Comparison of ENCODE assay signal across 2 cellular contexts in the genomic region with DNA sequence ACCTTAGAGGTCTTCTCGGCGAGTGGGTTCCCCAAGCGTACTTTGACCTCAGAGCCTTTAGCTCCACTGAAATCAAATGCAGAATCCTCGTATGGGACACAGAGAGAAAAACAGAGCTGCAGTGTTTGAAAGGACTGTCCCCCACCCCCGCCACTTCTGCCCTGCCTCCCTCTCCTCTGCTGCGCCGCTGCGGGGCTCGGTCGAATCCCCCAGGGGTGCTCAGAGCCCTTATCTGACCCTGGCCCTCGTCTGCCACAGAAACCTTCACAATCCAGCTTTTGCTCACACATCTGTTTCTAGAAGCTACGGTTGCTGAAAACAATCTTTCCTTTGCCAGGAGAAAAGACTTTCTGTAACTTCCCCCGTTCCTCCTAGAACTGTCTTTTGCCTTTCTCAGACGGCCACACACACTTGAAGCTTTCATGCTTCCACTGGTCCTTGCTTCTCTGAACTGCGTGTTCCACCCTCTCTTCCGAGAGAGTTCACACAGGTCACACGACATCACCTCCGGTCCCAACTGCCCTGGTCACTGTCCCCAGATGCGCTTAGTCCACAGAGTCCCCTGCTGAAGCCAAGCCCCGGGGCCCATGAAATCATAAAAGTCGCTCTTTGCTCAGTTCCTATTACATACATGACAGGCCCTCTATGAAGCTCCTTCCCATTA.
TF ChIP-seq lines count a peak whose summit lies in the region.

No MANE protein-coding gene starts in this region.

TF ChIP-seq in GM23338, 12 proteins besides CTCF, POLR2A, EP300 and RAD21:
- no peak for TF ChIP-seq ZNF331 (CRISPR knock-in tag; IDR thresholded peaks at IDR 0.05; ENCODE audit: low read depth)
- no peak for TF ChIP-seq CREB1 (CRISPR knock-in tag; IDR thresholded peaks at IDR 0.05; ENCODE audit: low read depth)
- TF ChIP-seq POLR2AphosphoS5 (IDR thresholded peaks at IDR 0.05; ENCODE audit: low read depth) = no peak
- no peak for TF ChIP-seq STAT1 (IDR thresholded peaks at IDR 0.05; ENCODE audit: unreplicated experiment)
- TF ChIP-seq NANOG (IDR thresholded peaks at IDR 0.05; ENCODE audit: borderline replicate concordance) = no peak
- TF ChIP-seq EZH2 (IDR thresholded peaks at IDR 0.05; ENCODE audit: low read depth, unreplicated experiment) = no peak
- no peak for TF ChIP-seq EZH2phosphoT487 (IDR thresholded peaks at IDR 0.05; ENCODE audit: unreplicated experiment)
- TF ChIP-seq, protein P1, sequence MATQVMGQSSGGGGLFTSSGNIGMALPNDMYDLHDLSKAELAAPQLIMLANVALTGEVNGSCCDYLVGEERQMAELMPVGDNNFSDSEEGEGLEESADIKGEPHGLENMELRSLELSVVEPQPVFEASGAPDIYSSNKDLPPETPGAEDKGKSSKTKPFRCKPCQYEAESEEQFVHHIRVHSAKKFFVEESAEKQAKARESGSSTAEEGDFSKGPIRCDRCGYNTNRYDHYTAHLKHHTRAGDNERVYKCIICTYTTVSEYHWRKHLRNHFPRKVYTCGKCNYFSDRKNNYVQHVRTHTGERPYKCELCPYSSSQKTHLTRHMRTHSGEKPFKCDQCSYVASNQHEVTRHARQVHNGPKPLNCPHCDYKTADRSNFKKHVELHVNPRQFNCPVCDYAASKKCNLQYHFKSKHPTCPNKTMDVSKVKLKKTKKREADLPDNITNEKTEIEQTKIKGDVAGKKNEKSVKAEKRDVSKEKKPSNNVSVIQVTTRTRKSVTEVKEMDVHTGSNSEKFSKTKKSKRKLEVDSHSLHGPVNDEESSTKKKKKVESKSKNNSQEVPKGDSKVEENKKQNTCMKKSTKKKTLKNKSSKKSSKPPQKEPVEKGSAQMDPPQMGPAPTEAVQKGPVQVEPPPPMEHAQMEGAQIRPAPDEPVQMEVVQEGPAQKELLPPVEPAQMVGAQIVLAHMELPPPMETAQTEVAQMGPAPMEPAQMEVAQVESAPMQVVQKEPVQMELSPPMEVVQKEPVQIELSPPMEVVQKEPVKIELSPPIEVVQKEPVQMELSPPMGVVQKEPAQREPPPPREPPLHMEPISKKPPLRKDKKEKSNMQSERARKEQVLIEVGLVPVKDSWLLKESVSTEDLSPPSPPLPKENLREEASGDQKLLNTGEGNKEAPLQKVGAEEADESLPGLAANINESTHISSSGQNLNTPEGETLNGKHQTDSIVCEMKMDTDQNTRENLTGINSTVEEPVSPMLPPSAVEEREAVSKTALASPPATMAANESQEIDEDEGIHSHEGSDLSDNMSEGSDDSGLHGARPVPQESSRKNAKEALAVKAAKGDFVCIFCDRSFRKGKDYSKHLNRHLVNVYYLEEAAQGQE (IDR thresholded peaks at IDR 0.05; ENCODE audit: unreplicated experiment) = no peak
- TF ChIP-seq, protein P2, sequence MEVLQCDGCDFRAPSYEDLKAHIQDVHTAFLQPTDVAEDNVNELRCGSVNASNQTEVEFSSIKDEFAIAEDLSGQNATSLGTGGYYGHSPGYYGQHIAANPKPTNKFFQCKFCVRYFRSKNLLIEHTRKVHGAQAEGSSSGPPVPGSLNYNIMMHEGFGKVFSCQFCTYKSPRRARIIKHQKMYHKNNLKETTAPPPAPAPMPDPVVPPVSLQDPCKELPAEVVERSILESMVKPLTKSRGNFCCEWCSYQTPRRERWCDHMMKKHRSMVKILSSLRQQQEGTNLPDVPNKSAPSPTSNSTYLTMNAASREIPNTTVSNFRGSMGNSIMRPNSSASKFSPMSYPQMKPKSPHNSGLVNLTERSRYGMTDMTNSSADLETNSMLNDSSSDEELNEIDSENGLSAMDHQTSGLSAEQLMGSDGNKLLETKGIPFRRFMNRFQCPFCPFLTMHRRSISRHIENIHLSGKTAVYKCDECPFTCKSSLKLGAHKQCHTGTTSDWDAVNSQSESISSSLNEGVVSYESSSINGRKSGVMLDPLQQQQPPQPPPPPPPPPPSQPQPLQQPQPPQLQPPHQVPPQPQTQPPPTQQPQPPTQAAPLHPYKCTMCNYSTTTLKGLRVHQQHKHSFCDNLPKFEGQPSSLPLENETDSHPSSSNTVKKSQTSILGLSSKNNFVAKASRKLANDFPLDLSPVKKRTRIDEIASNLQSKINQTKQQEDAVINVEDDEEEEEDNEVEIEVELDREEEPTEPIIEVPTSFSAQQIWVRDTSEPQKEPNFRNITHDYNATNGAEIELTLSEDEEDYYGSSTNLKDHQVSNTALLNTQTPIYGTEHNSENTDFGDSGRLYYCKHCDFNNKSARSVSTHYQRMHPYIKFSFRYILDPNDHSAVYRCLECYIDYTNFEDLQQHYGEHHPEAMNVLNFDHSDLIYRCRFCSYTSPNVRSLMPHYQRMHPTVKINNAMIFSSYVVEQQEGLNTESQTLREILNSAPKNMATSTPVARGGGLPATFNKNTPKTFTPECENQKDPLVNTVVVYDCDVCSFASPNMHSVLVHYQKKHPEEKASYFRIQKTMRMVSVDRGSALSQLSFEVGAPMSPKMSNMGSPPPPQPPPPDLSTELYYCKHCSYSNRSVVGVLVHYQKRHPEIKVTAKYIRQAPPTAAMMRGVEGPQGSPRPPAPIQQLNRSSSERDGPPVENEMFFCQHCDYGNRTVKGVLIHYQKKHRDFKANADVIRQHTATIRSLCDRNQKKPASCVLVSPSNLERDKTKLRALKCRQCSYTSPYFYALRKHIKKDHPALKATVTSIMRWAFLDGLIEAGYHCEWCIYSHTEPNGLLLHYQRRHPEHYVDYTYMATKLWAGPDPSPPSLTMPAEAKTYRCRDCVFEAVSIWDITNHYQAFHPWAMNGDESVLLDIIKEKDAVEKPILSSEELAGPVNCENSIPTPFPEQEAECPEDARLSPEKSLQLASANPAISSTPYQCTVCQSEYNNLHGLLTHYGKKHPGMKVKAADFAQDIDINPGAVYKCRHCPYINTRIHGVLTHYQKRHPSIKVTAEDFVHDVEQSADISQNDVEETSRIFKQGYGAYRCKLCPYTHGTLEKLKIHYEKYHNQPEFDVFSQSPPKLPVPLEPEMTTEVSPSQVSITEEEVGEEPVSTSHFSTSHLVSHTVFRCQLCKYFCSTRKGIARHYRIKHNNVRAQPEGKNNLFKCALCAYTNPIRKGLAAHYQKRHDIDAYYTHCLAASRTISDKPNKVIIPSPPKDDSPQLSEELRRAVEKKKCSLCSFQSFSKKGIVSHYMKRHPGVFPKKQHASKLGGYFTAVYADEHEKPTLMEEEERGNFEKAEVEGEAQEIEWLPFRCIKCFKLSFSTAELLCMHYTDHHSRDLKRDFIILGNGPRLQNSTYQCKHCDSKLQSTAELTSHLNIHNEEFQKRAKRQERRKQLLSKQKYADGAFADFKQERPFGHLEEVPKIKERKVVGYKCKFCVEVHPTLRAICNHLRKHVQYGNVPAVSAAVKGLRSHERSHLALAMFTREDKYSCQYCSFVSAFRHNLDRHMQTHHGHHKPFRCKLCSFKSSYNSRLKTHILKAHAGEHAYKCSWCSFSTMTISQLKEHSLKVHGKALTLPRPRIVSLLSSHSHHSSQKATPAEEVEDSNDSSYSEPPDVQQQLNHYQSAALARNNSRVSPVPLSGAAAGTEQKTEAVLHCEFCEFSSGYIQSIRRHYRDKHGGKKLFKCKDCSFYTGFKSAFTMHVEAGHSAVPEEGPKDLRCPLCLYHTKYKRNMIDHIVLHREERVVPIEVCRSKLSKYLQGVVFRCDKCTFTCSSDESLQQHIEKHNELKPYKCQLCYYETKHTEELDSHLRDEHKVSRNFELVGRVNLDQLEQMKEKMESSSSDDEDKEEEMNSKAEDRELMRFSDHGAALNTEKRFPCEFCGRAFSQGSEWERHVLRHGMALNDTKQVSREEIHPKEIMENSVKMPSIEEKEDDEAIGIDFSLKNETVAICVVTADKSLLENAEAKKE (CRISPR knock-in tag; IDR thresholded peaks at IDR 0.05) = no peak
TF ChIP-seq in GM23338: peak in this region for 0.

TF ChIP-seq in GM12878, 131 proteins besides CTCF, POLR2A, EP300 and RAD21:
- TF ChIP-seq LARP7 (IDR thresholded peaks at IDR 0.05) = no peak
- TF ChIP-seq SMAD5 (IDR thresholded peaks at IDR 0.05; ENCODE audit: low read depth) = no peak
- no peak for TF ChIP-seq NFXL1 (IDR thresholded peaks at IDR 0.05; ENCODE audit: borderline replicate concordance)
- no peak for TF ChIP-seq BRCA1 (IDR thresholded peaks at IDR 0.05; ENCODE audit: low read depth, low read length)
- peak; percentile 49 for TF ChIP-seq MEF2B (IDR thresholded peaks at IDR 0.05; ENCODE audit: partially characterized antibody, poor library complexity, severe bottlenecking)
- TF ChIP-seq, protein P3, sequence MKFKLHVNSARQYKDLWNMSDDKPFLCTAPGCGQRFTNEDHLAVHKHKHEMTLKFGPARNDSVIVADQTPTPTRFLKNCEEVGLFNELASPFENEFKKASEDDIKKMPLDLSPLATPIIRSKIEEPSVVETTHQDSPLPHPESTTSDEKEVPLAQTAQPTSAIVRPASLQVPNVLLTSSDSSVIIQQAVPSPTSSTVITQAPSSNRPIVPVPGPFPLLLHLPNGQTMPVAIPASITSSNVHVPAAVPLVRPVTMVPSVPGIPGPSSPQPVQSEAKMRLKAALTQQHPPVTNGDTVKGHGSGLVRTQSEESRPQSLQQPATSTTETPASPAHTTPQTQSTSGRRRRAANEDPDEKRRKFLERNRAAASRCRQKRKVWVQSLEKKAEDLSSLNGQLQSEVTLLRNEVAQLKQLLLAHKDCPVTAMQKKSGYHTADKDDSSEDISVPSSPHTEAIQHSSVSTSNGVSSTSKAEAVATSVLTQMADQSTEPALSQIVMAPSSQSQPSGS (IDR thresholded peaks at IDR 0.05; ENCODE audit: low read length) = no peak
- TF ChIP-seq SIX5 (IDR thresholded peaks at IDR 0.05; ENCODE audit: low read depth, low read length, severe bottlenecking) = no peak
- TF ChIP-seq, protein P4, sequence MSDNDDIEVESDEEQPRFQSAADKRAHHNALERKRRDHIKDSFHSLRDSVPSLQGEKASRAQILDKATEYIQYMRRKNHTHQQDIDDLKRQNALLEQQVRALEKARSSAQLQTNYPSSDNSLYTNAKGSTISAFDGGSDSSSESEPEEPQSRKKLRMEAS (IDR thresholded peaks at IDR 0.05; ENCODE audit: low read depth, low read length) = no peak
- TF ChIP-seq ASH2L (IDR thresholded peaks at IDR 0.05; ENCODE audit: borderline replicate concordance, low read depth) = no peak
